28 cellular contexts compared by ENCODE assay signal in the genomic region with DNA sequence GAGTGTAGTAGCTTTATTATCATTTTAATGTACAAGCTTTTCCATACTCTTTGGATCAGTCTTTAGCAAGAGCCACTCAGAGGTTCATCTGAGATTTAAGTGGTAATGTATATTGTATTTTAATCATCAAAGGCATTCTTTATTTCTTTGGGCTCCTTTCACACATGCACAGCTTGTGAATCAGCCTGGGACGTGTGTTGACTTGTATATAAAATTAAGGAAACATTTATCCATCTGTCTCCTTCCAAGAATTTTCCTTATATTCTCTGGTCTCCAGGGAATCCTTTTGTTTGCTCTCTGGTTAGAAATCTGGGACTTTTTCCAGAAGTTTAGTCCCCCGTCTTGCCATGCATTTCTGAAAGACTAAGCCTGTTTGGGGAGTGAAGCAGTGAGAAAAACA.
"Had no signal": no experiment of that assay in that cellular context is flagged by ENCODE, and none has a peak within 500 bp of the region (broad histone marks: within the 10 kb centered on the region; RNA-seq: fewer than 3 reads in every experiment).

No MANE protein-coding gene starts in this region.

- DNase-seq: activated CD4-positive, alpha-beta T cell treated with anti-CD3 and anti-CD28 coated beads for 48 hours; activated CD4-positive, alpha-beta T cell treated with anti-CD3 and anti-CD28 coated beads, Interleukin-2, amount 50 U/mL, for 48 hours; activated CD8-positive, alpha-beta memory T cell treated with anti-CD3 and anti-CD28 coated beads for 24 hours; activated effector memory CD4-positive, alpha-beta T cell treated with Interleukin-2 at 50 U/mL for 16 hours; activated naive CD4-positive, alpha-beta T cell treated with Interleukin-2 at 50 U/mL for 16 hours; anterior cingulate cortex; body of pancreas; cerebellar nuclear complex; colonic mucosa; effector CD8-positive, alpha-beta T cell; gastrocnemius medialis; glutamatergic neuron; islet precursor cell; left cardiac atrium; naive thymus-derived CD4-positive, alpha-beta T cell; stimulated activated CD4-positive, alpha-beta T cell treated with anti-CD3 and anti-CD28 coated beads, Interleukin-2, amount 100 ng/mL, for 48 hours; stimulated activated naive CD8-positive, alpha-beta T cell treated with anti-CD3 and anti-CD28 coated beads, Interleukin-15, Interleukin-2, amounts not matched to agents 100 U/mL and 50 U/mL, for 24 hours; T-helper 9 cell; testis; transverse colon had no signal

- H3K4me1 Mint-ChIP-seq: mesothelial cell of epicardium; naive thymus-derived CD4-positive, alpha-beta T cell had no signal

- H3K4me2 ChIP-seq: hepatocyte had no signal

- H3K36me3 ChIP-seq: cardiac muscle cell, colonic mucosa, gastrocnemius medialis, right atrium auricular region, transverse colon had no signal

- H3K4me3 ChIP-seq: body of pancreas, cardiac muscle cell, colonic mucosa, gastrocnemius medialis, hepatocyte, right atrium auricular region, testis, transverse colon had no signal

- H3K27me3 Mint-ChIP-seq: naive thymus-derived CD4-positive, alpha-beta T cell had no signal

- H3K4me1 ChIP-seq: body of pancreas, colonic mucosa, gastrocnemius medialis, right atrium auricular region, testis, transverse colon had no signal

- H3K79me2 ChIP-seq: hepatocyte had no signal

- ATAC-seq: activated CD4-positive, CD25-positive, alpha-beta regulatory T cell treated with anti-CD3 and anti-CD28 coated beads, Interleukin-2, amount 50 U/mL, for 24 hours; body of pancreas; gastrocnemius medialis; left cardiac atrium; naive thymus-derived CD4-positive, alpha-beta T cell; stimulated activated naive CD8-positive, alpha-beta T cell treated with anti-CD3 and anti-CD28 coated beads, Interleukin-15, Interleukin-2, amounts not matched to agents 100 U/mL and 50 U/mL, for 24 hours had no signal

- H3K9me3 Mint-ChIP-seq: T-helper 1 cell treated with Interleukin-12 subunit alpha and Interleukin-12 subunit beta and Interleukin-4 antibody, amounts not matched to agents 30 μg/mL and 1 μg/mL, for 36 hours had no signal

- H2AFZ ChIP-seq: hepatocyte had no signal

- H3K27me3 ChIP-seq: body of pancreas, cardiac muscle cell, colonic mucosa, gastrocnemius medialis, hepatocyte, right atrium auricular region, testis, transverse colon had no signal

- H3K27ac Mint-ChIP-seq: activated naive CD8-positive, alpha-beta T cell; naive thymus-derived CD4-positive, alpha-beta T cell; T-helper 1 cell treated with Interleukin-12 subunit alpha and Interleukin-12 subunit beta and Interleukin-4 antibody, amounts not matched to agents 30 μg/mL and 1 μg/mL, for 36 hours had no signal

- H3K9me3 ChIP-seq: body of pancreas, colonic mucosa, gastrocnemius medialis, right atrium auricular region, testis, transverse colon had no signal

- H3K4me3 Mint-ChIP-seq: activated naive CD8-positive, alpha-beta T cell; mesothelial cell of epicardium; naive thymus-derived CD4-positive, alpha-beta T cell; T-helper 1 cell treated with Interleukin-12 subunit alpha and Interleukin-12 subunit beta and Interleukin-4 antibody, amounts not matched to agents 30 μg/mL and 1 μg/mL, for 36 hours had no signal

- H3K36me3 Mint-ChIP-seq: activated naive CD8-positive, alpha-beta T cell; mesothelial cell of epicardium; naive thymus-derived CD4-positive, alpha-beta T cell had no signal

- H3K27ac ChIP-seq: body of pancreas, cardiac muscle cell, colonic mucosa, gastrocnemius medialis, hepatocyte, right atrium auricular region, testis, transverse colon, VCaP had no signal
